ENCODE assay signal across 1 cellular context in the genomic region with DNA sequence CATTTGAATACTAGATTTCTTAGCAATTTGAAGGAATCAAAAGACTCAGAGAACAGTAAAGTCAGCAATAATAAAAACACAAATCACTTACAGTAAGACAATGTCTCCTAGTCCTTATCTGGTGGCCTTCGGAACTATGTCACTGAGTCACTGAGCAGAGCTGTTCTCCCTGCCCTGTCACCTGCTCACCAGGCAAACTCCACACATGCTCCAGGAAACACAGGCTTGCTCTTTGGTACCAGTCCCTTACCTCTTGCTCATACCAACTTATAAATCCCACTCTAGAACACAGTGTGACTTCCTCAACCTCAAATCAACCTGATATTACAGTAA.
TF ChIP-seq lines count a peak whose summit lies in the region.

No MANE protein-coding gene starts in this region.

TF ChIP-seq in SK-N-SH treated with all-trans-retinoic acid at 6 μM for 48 hours, 23 proteins besides CTCF, POLR2A, EP300 and RAD21 (continued from another document):
- TF ChIP-seq CSRNP3 (CRISPR knock-in tag; IDR thresholded peaks at IDR 0.05) (no peak), OSR1 (CRISPR knock-in tag; IDR thresholded peaks at IDR 0.05) (no peak), BACH2 (CRISPR knock-in tag; IDR thresholded peaks at IDR 0.05; ENCODE audit: borderline replicate concordance) (no peak), ESRRG (CRISPR knock-in tag; IDR thresholded peaks at IDR 0.05) (no peak), POU6F1 (CRISPR knock-in tag; IDR thresholded peaks at IDR 0.05; ENCODE audit: borderline replicate concordance, low read depth) (no peak), ZFP30 (CRISPR knock-in tag; IDR thresholded peaks at IDR 0.05) (no peak), ISL1 (CRISPR knock-in tag; IDR thresholded peaks at IDR 0.05) (no peak), ZFP3 (CRISPR knock-in tag; IDR thresholded peaks at IDR 0.05) (no peak), TCF4 (CRISPR knock-in tag; IDR thresholded peaks at IDR 0.05; ENCODE audit: borderline replicate concordance) (no peak), ZNF565 (CRISPR knock-in tag; conservative IDR thresholded peaks at IDR 0.05; ENCODE audit: low read depth) (no peak), ZNF8 (CRISPR knock-in tag; IDR thresholded peaks at IDR 0.05) (no peak), ZC3H10 (CRISPR knock-in tag; IDR thresholded peaks at IDR 0.05) (no peak), TOX (CRISPR knock-in tag; IDR thresholded peaks at IDR 0.05; ENCODE audit: borderline replicate concordance) (no peak), ARNTL (CRISPR knock-in tag; IDR thresholded peaks at IDR 0.05; ENCODE audit: borderline replicate concordance, low read depth) (no peak)
- TF ChIP-seq, protein P1, sequence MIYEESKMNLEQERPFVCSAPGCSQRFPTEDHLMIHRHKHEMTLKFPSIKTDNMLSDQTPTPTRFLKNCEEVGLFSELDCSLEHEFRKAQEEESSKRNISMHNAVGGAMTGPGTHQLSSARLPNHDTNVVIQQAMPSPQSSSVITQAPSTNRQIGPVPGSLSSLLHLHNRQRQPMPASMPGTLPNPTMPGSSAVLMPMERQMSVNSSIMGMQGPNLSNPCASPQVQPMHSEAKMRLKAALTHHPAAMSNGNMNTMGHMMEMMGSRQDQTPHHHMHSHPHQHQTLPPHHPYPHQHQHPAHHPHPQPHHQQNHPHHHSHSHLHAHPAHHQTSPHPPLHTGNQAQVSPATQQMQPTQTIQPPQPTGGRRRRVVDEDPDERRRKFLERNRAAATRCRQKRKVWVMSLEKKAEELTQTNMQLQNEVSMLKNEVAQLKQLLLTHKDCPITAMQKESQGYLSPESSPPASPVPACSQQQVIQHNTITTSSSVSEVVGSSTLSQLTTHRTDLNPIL (CRISPR knock-in tag; IDR thresholded peaks at IDR 0.05; ENCODE audit: low read depth): no peak
